ENCODE assay signal across 8 cellular contexts in the genomic region with DNA sequence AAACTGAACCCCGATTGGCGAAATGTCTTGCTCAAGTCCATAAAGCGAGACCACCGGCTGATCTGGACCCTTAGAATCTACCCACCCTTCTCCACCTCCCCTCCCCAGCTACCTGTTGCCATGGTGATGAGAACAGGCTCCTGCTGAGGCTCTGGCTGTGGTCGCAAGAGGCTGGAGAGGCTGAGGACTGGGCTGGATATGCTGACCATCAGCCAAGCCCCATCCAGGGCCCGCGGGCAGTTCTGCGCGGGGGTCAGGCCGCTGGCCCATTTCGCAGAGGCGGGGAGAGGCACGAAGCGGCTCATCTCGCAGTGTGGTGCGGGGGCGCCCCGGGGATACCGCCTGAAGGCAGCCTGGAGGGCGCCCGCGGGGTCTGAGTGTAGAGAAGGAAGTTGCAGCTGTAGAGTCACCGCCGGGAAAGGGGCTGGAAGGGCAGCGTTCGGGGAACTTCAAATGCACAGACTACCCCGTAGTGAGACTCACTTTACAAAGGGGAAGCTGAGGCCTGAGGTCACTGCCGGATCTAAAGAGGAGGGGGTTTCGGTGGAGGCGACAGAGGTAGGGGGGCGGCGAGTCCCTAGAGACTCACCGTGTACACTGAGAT. TPM values are rescaled to one million over a fixed set of nuclear protein-coding genes. Genes with fewer than 3 reads are reported as not detected.
DNase-seq lines count a peak whose midpoint lies in the region; ATAC-seq, FAIRE-seq and TF ChIP-seq lines count a peak whose summit lies in the region.

No MANE protein-coding gene starts in this region.

- TF ChIP-seq POLR2A in endothelial cell of umbilical vein (IDR thresholded peaks at IDR 0.05; ENCODE audit: low read depth, low read length) (no peak), suprapubic skin (IDR thresholded peaks at IDR 0.05) (peak in 1 of 2 donors; percentile 33)

- H3K4me2 ChIP-seq in endothelial cell of umbilical vein (ENCODE audit: insufficient read depth, low read length): peak overlapping the region; percentile 92

- H3K9me3 Mint-ChIP-seq in activated CD8-positive, alpha-beta T cell treated with anti-CD3 and anti-CD28 coated beads for 36 hours: no peaks in the 10 kb centered on the region

- WGBS in suprapubic skin: under 1% methylated on average over 28 of the region's 33 CpGs

- no peaks in the 10 kb centered on the region for H3K9me3 ChIP-seq in endothelial cell of umbilical vein (replicated peaks; ENCODE audit: control insufficient read depth, insufficient read depth, low read length)
- no peaks in the 10 kb centered on the region for H3K9me3 ChIP-seq in mucosa of descending colon
- H3K9me3 ChIP-seq in suprapubic skin: no peaks in the 10 kb centered on the region

- intact Hi-C loops in activated CD8-positive, alpha-beta T cell treated with anti-CD3 and anti-CD28 coated beads for 36 hours (cut with micrococcal nuclease): no loop called here
- intact Hi-C loops in endothelial cell of umbilical vein (cut with micrococcal nuclease): loop anchor here (2.0 to 10.0 kb wide), 3 partner anchors 36 to 262 kb away; a partner anchor contains a TSS
- intact Hi-C loops in mucosa of descending colon (cut with DNase I, micrococcal nuclease): no loop called here

- H3K4me1 ChIP-seq in endothelial cell of umbilical vein (ENCODE audit: control insufficient read depth, extremely low read depth, insufficient read depth, low read length) (peaks cover 18% of the 10 kb centered on the region), mucosa of descending colon (ENCODE audit: low read depth) (peaks cover 25% of the 10 kb centered on the region), suprapubic skin (peaks cover 46% of the 10 kb centered on the region)

- peaks cover 47% of the 10 kb centered on the region for H3K36me3 Mint-ChIP-seq in activated CD8-positive, alpha-beta T cell treated with anti-CD3 and anti-CD28 coated beads for 36 hours (ENCODE audit: low read depth)

- DNase-seq in AG09309 (ENCODE audit: low read depth) (no peak), NCI-H1105 treated with DMSO at 0.1 percent for 48 hours (lab: John Stamatoyannopoulos, UW) (peak; percentile 37), endothelial cell of umbilical vein (ENCODE audit: low read depth, low spot score) (peak; percentile 49), mucosa of descending colon (peak; percentile 63 to 79 (median 77)), suprapubic skin (ENCODE audit: low spot score in 2 of 2) (peak in 1 of 2 donors; percentile 80)
- DNase-seq in activated CD8-positive, alpha-beta T cell treated with anti-CD3 and anti-CD28 coated beads for 36 hours: peak; percentile 81

- H3K4me1 Mint-ChIP-seq in activated CD8-positive, alpha-beta T cell treated with anti-CD3 and anti-CD28 coated beads for 36 hours (ENCODE audit: low read depth): peaks cover 54% of the 10 kb centered on the region

- FAIRE-seq in endothelial cell of umbilical vein (lab: Jason Lieb, UNC): no peak

- ATAC-seq in GM21447 (IDR thresholded peaks at IDR 0.05; ENCODE audit: unreplicated experiment) (peak; percentile 9), mucosa of descending colon (peak; percentile 7), GM19455 (IDR thresholded peaks at IDR 0.05; ENCODE audit: unreplicated experiment) (no peak)
- peak; percentile 7 for ATAC-seq in activated CD8-positive, alpha-beta T cell treated with anti-CD3 and anti-CD28 coated beads for 36 hours

- BruUV-seq in endothelial cell of umbilical vein (replicated peaks; lab: Mats Ljungman, UMichigan): no TSS peak

- peak overlapping the region; percentile 69 for H3K9ac ChIP-seq in endothelial cell of umbilical vein (replicated peaks; ENCODE audit: extremely low read depth, insufficient read depth, low read length)

- H3K27ac Mint-ChIP-seq in activated CD8-positive, alpha-beta T cell treated with anti-CD3 and anti-CD28 coated beads for 36 hours: peak overlapping the region; percentile 95

- no peaks in the 10 kb centered on the region for H3K9me1 ChIP-seq in endothelial cell of umbilical vein (replicated peaks; ENCODE audit: control insufficient read depth, extremely low read depth, insufficient read depth, low read length)

- TF ChIP-seq CTCF in AG09309 (IDR thresholded peaks at IDR 0.05; ENCODE audit: control insufficient read depth, insufficient read depth, low read depth, low read length, missing control alignments) (no peak), endothelial cell of umbilical vein (IDR thresholded peaks at IDR 0.05; ENCODE audit: extremely low read depth in 1 of 2, insufficient read depth in 1 of 2, low read depth in 1 of 2, low read length in 2 of 2) (peak in 1 of 2 donors; percentile 1), mucosa of descending colon (IDR thresholded peaks at IDR 0.05) (no peak), suprapubic skin (IDR thresholded peaks at IDR 0.05) (no peak)
- no peak for TF ChIP-seq CTCF in activated CD8-positive, alpha-beta T cell treated with anti-CD3 and anti-CD28 coated beads for 36 hours (IDR thresholded peaks at IDR 0.05)

- H3K4me3 ChIP-seq in AG09309 (ENCODE audit: control insufficient read depth, low read depth, low read length) (peak overlapping the region; percentile 68), endothelial cell of umbilical vein (replicated peaks in 1 of 3; ENCODE audit: insufficient read depth in 1 of 3, low read depth in 1 of 3, low read length in 3 of 3) (peak overlapping the region; percentile 37 to 96 (median 65)), mucosa of descending colon (peak overlapping the region; percentile 62), suprapubic skin (peak overlapping the region; percentile 81)

- H4K20me1 ChIP-seq in endothelial cell of umbilical vein (replicated peaks; ENCODE audit: control insufficient read depth, extremely low read depth, insufficient read depth, low read length): no peaks in the 10 kb centered on the region

- peak overlapping the region; percentile 25 for H2AFZ ChIP-seq in endothelial cell of umbilical vein (ENCODE audit: low read depth, low read length)

- H3K36me3 ChIP-seq in endothelial cell of umbilical vein (ENCODE audit: control insufficient read depth in 2 of 2, extremely low read depth in 1 of 2, insufficient read depth in 2 of 2, low read length in 2 of 2) (no peaks in the 10 kb centered on the region), mucosa of descending colon (ENCODE audit: low read depth) (no peaks in the 10 kb centered on the region), suprapubic skin (peaks cover 4% of the 10 kb centered on the region)

- no peaks in the 10 kb centered on the region for H3K27me3 Mint-ChIP-seq in activated CD8-positive, alpha-beta T cell treated with anti-CD3 and anti-CD28 coated beads for 36 hours

- POLR2A ChIA-PET in activated CD8-positive, alpha-beta T cell treated with anti-CD3 and anti-CD28 coated beads for 36 hours (lab: Charles Lee): interaction anchor here (0.7 to 8.3 kb wide), 13 partner anchors 8 to 308 kb away, joined by 3 to 102 read pairs (median 6); a partner anchor contains a TSS
- POLR2A ChIA-PET in endothelial cell of umbilical vein (lab: Charles Lee): no interaction called here

- CTCF ChIA-PET in activated CD8-positive, alpha-beta T cell treated with anti-CD3 and anti-CD28 coated beads for 36 hours (lab: Charles Lee): interaction anchor here (0.6 to 4.1 kb wide), 6 partner anchors 12 to 249 kb away, joined by 3 to 18 read pairs (median 6); a partner anchor contains a TSS
- CTCF ChIA-PET in endothelial cell of umbilical vein (lab: Charles Lee): interaction anchor here (0.8 to 2.6 kb wide), 4 partner anchors 12 to 36 kb away, joined by 5 to 19 read pairs (median 8); a partner anchor contains a TSS

- no peak for TF ChIP-seq EP300 in suprapubic skin (IDR thresholded peaks at IDR 0.05)

- peaks cover 14% of the 10 kb centered on the region for H3K79me2 ChIP-seq in endothelial cell of umbilical vein (ENCODE audit: control insufficient read depth, insufficient read depth, low read length)

- H3K27ac ChIP-seq in endothelial cell of umbilical vein (ENCODE audit: insufficient read depth, low read depth, low read length): peak overlapping the region; percentile 48
- peak overlapping the region; percentile 96 for H3K27ac ChIP-seq in suprapubic skin

- dilution Hi-C loops in endothelial cell of umbilical vein (cut with MboI; ENCODE audit: extremely low pct_ligation_motif_present, low sequenced_read_pairs): no loop called here

- H3K27me3 ChIP-seq in endothelial cell of umbilical vein (ENCODE audit: control insufficient read depth in 2 of 2, insufficient read depth in 2 of 2, low read length in 2 of 2): no peaks in the 10 kb centered on the region
- no peaks in the 10 kb centered on the region for H3K27me3 ChIP-seq in suprapubic skin

- H3K4me3 Mint-ChIP-seq in activated CD8-positive, alpha-beta T cell treated with anti-CD3 and anti-CD28 coated beads for 36 hours: peak overlapping the region; percentile 97

RNA-seq across cellular contexts. Expression of a gene that starts 0.7 kb away (rescaled TPM):
- 100 to 1,000 TPM; 179 to 183 TPM for total RNA-seq in activated CD8-positive, alpha-beta T cell treated with anti-CD3 and anti-CD28 coated beads for 36 hours
- total RNA-seq in endothelial cell of umbilical vein: 90.7 and 98.0 TPM in 2 replicates
- 69.6 and 79.9 TPM in 2 replicates for polyA plus RNA-seq in endothelial cell of umbilical vein
- 42.4 and 53.0 TPM in 2 replicates for polyA plus RNA-seq in endothelial cell of umbilical vein (2011; cell fraction: cytosol; rRNA removed)
- polyA plus RNA-seq in endothelial cell of umbilical vein (2011; cell fraction: nucleus; rRNA removed): 59.5 and 68.8 TPM in 2 replicates
- 41.2 and 49.3 TPM in 2 replicates for polyA plus RNA-seq in endothelial cell of umbilical vein (2012)
- 57.0 and 60.6 TPM in 2 replicates for polyA minus RNA-seq in endothelial cell of umbilical vein
- 38.7 TPM for polyA minus RNA-seq in endothelial cell of umbilical vein (2011; cell fraction: cytosol; rRNA and poly(A)+ RNA removed)
- 24.4 and 32.1 TPM in 2 replicates for polyA minus RNA-seq in endothelial cell of umbilical vein (2011; cell fraction: nucleus; rRNA and poly(A)+ RNA removed)
- total RNA-seq in mucosa of descending colon: 100 to 1,000 TPM; 179 to 321 (median 258) TPM
- 100 to 1,000 TPM in 3 of 4 donors, 10 to 100 TPM in 1; 91.5 to 132 (median 108) TPM for total RNA-seq in suprapubic skin

RNA-seq across cellular contexts. Expression of a gene that starts 4.3 kb away (rescaled TPM):
- 1 to 10 TPM; 7.2 to 7.5 TPM for total RNA-seq in activated CD8-positive, alpha-beta T cell treated with anti-CD3 and anti-CD28 coated beads for 36 hours
- total RNA-seq in endothelial cell of umbilical vein (12.6 and 13.9 TPM in 2 replicates), mucosa of descending colon (10 to 100 TPM; 18.5 to 23.7 (median 20.1) TPM), suprapubic skin (10 to 100 TPM; 32.1 to 36.8 (median 33.4) TPM)
- polyA plus RNA-seq in endothelial cell of umbilical vein: 15.4 and 16.5 TPM in 2 replicates
- 12.3 and 14.5 TPM in 2 replicates for polyA plus RNA-seq in endothelial cell of umbilical vein (2011; cell fraction: cytosol; rRNA removed)
- polyA plus RNA-seq in endothelial cell of umbilical vein (2011; cell fraction: nucleus; rRNA removed): 10.2 and 12.1 TPM in 2 replicates
- polyA plus RNA-seq in endothelial cell of umbilical vein (2012): 8.0 and 11.4 TPM in 2 replicates
- polyA minus RNA-seq in endothelial cell of umbilical vein: 17.6 and 18.4 TPM in 2 replicates
- 7.0 TPM for polyA minus RNA-seq in endothelial cell of umbilical vein (2011; cell fraction: cytosol; rRNA and poly(A)+ RNA removed)
- polyA minus RNA-seq in endothelial cell of umbilical vein (2011; cell fraction: nucleus; rRNA and poly(A)+ RNA removed): 7.4 and 9.0 TPM in 2 replicates

RNA-seq across cellular contexts. Expression of a gene that starts 9.6 kb away (rescaled TPM):
- 10 to 100 TPM; 59.8 to 72.4 TPM for total RNA-seq in activated CD8-positive, alpha-beta T cell treated with anti-CD3 and anti-CD28 coated beads for 36 hours
- total RNA-seq in endothelial cell of umbilical vein (52.0 and 54.4 TPM in 2 replicates), mucosa of descending colon (10 to 100 TPM; 34.7 to 46.1 (median 39.7) TPM), suprapubic skin (10 to 100 TPM; 35.6 to 53.2 (median 42.5) TPM)
- polyA plus RNA-seq in endothelial cell of umbilical vein: 19.2 and 20.5 TPM in 2 replicates
- 30.1 and 33.0 TPM in 2 replicates for polyA plus RNA-seq in endothelial cell of umbilical vein (2011; cell fraction: cytosol; rRNA removed)
- 40.9 and 50.0 TPM in 2 replicates for polyA plus RNA-seq in endothelial cell of umbilical vein (2011; cell fraction: nucleus; rRNA removed)
- 52.0 and 58.9 TPM in 2 replicates for polyA plus RNA-seq in endothelial cell of umbilical vein (2012)
- polyA minus RNA-seq in endothelial cell of umbilical vein: 17.5 and 28.2 TPM in 2 replicates
- polyA minus RNA-seq in endothelial cell of umbilical vein (2011; cell fraction: cytosol; rRNA and poly(A)+ RNA removed): 7.6 TPM
- 11.7 and 14.9 TPM in 2 replicates for polyA minus RNA-seq in endothelial cell of umbilical vein (2011; cell fraction: nucleus; rRNA and poly(A)+ RNA removed)

RNA-seq across cellular contexts. Expression of a gene that starts 14.5 kb away (rescaled TPM):
- total RNA-seq in activated CD8-positive, alpha-beta T cell treated with anti-CD3 and anti-CD28 coated beads for 36 hours: 10 to 100 TPM; 24.2 to 24.3 TPM
- total RNA-seq in endothelial cell of umbilical vein (85.8 and 90.3 TPM in 2 replicates), mucosa of descending colon (10 to 100 TPM; 26.4 to 64.6 (median 38.9) TPM), suprapubic skin (100 to 1,000 TPM in 1 of 4 donors, 10 to 100 TPM in 3; 80.8 to 118 (median 96.6) TPM)
- 87.7 and 101 TPM in 2 replicates for polyA plus RNA-seq in endothelial cell of umbilical vein
- polyA plus RNA-seq in endothelial cell of umbilical vein (2011; cell fraction: cytosol; rRNA removed): 39.3 and 50.9 TPM in 2 replicates
- polyA plus RNA-seq in endothelial cell of umbilical vein (2011; cell fraction: nucleus; rRNA removed): 352 and 462 TPM in 2 replicates
- 43.0 and 44.3 TPM in 2 replicates for polyA plus RNA-seq in endothelial cell of umbilical vein (2012)
- 80.4 and 85.1 TPM in 2 replicates for polyA minus RNA-seq in endothelial cell of umbilical vein
- polyA minus RNA-seq in endothelial cell of umbilical vein (2011; cell fraction: cytosol; rRNA and poly(A)+ RNA removed): 15.9 TPM
- 58.8 and 75.8 TPM in 2 replicates for polyA minus RNA-seq in endothelial cell of umbilical vein (2011; cell fraction: nucleus; rRNA and poly(A)+ RNA removed)

RNA-seq across cellular contexts. Expression of a gene that starts 23.8 kb away (rescaled TPM):
- 10 to 100 TPM; 78.1 to 92.3 TPM for total RNA-seq in activated CD8-positive, alpha-beta T cell treated with anti-CD3 and anti-CD28 coated beads for 36 hours
- total RNA-seq in endothelial cell of umbilical vein: 52.3 and 63.5 TPM in 2 replicates
- polyA plus RNA-seq in endothelial cell of umbilical vein: 27.5 and 31.0 TPM in 2 replicates
- polyA plus RNA-seq in endothelial cell of umbilical vein (2011; cell fraction: cytosol; rRNA removed): 51.3 and 61.3 TPM in 2 replicates
- 35.2 and 48.3 TPM in 2 replicates for polyA plus RNA-seq in endothelial cell of umbilical vein (2011; cell fraction: nucleus; rRNA removed)
- 85.6 and 86.7 TPM in 2 replicates for polyA plus RNA-seq in endothelial cell of umbilical vein (2012)
- polyA minus RNA-seq in endothelial cell of umbilical vein: 20.6 and 22.2 TPM in 2 replicates
- polyA minus RNA-seq in endothelial cell of umbilical vein (2011; cell fraction: cytosol; rRNA and poly(A)+ RNA removed): 13.7 TPM
- polyA minus RNA-seq in endothelial cell of umbilical vein (2011; cell fraction: nucleus; rRNA and poly(A)+ RNA removed): 9.4 and 17.9 TPM in 2 replicates
- total RNA-seq in mucosa of descending colon: 10 to 100 TPM; 37.9 to 50.1 (median 40.2) TPM
- total RNA-seq in suprapubic skin: 10 to 100 TPM; 20.5 to 31.5 (median 22.3) TPM
